In the genomic region with DNA sequence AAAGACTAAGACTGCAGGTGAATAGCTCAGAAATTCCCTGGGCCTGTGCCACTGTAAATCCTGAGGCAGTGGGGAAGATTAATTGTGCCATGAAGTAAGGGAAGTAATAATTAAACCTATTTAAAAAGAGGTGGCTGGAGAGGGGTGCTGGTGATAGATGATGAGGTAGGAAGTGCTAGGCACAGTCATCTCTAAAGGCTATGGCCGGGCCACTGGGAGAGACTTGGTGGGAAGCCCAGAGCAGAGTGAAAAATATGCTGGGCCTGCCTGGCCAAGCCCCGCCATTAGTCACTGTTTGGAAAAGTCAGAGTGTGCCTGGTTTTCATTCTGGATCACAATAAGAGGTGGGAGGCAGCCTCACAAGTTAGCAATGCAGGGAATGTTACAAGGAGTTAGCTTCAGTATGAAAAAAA, we compare ENCODE assay signal across 12 cellular contexts.
A peak's percentile ranks its signal among the peaks of the same experiment; 100 is the strongest.
DNase-seq lines count a peak whose midpoint lies in the region; ATAC-seq and TF ChIP-seq lines count a peak whose summit lies in the region.
"Had no signal": no experiment of that assay in that cellular context is flagged by ENCODE, and none has a peak within 500 bp of the region (broad histone marks: within the 10 kb centered on the region; RNA-seq: fewer than 3 reads in every experiment).

No MANE protein-coding gene starts in this region.

- H3K4me1 ChIP-seq in adrenal gland (replicated peaks in 1 of 2), result peaks cover 0 to 19% of the 10 kb centered on the region in 2 donors
- H3K4me1 ChIP-seq in heart left ventricle, result peaks cover 0 to 59% (median 22%) of the 10 kb centered on the region in 12 donors
- H3K4me1 ChIP-seq in Peyer's patch, result no peaks in the 10 kb centered on the region

- no peaks in the 10 kb centered on the region for H3K4me1 Mint-ChIP-seq in activated T-cell treated with anti-CD3 and anti-CD28 coated beads, Interleukin-2, amount 50 U/mL, for 4 hours (ENCODE audit: low read depth)

- H3K4me3 Mint-ChIP-seq in activated T-cell treated with anti-CD3 and anti-CD28 coated beads, Interleukin-2, amount 50 U/mL, for 4 hours, result no peak overlapping the region

- H3K36me3 Mint-ChIP-seq in activated T-cell treated with anti-CD3 and anti-CD28 coated beads, Interleukin-2, amount 50 U/mL, for 4 hours (ENCODE audit: insufficient read depth), result no peaks in the 10 kb centered on the region

- 57 to 86% (median 75%) methylated on average over 2 of the region's 2 CpGs for WGBS in adrenal gland, 4 donors
- WGBS in heart left ventricle, 4 donors, result 46 to 64% (median 58%) methylated on average over 2 of the region's 2 CpGs

- H3K36me3 ChIP-seq in adrenal gland (replicated peaks in 1 of 2) (no peaks in the 10 kb centered on the region), heart left ventricle (no peaks in the 10 kb centered on the region), Peyer's patch (no peaks in the 10 kb centered on the region)

- no peak overlapping the region for H3K4me3 ChIP-seq in adrenal gland
- H3K4me3 ChIP-seq in heart left ventricle, result no peak overlapping the region
- no peak overlapping the region for H3K4me3 ChIP-seq in retinal pigment epithelial cell (ENCODE audit: low read length)
- H3K4me3 ChIP-seq in Peyer's patch, result no peak overlapping the region

- no peak for TF ChIP-seq POLR2A in adrenal gland (IDR thresholded peaks at IDR 0.05)
- no peak for TF ChIP-seq POLR2A in heart left ventricle (IDR thresholded peaks at IDR 0.05)
- TF ChIP-seq POLR2A in Peyer's patch (IDR thresholded peaks at IDR 0.05), result no peak

- no peaks in the 10 kb centered on the region for H3K9me3 Mint-ChIP-seq in activated T-cell treated with anti-CD3 and anti-CD28 coated beads, Interleukin-2, amount 50 U/mL, for 4 hours

- H3K9me3 ChIP-seq in adrenal gland (replicated peaks in 1 of 3) (no peaks in the 10 kb centered on the region), heart left ventricle (no peaks in the 10 kb centered on the region), Peyer's patch (no peaks in the 10 kb centered on the region)

- no peak for TF ChIP-seq CTCF in adrenal gland (IDR thresholded peaks at IDR 0.05)
- no peak for TF ChIP-seq CTCF in heart left ventricle (IDR thresholded peaks at IDR 0.05)
- TF ChIP-seq CTCF in retinal pigment epithelial cell (conservative IDR thresholded peaks at IDR 0.05; ENCODE audit: low read depth, low read length), result no peak
- no peak for TF ChIP-seq CTCF in Peyer's patch (IDR thresholded peaks at IDR 0.05)

- H3K27ac ChIP-seq in adrenal gland (peak overlapping the region in 1 of 5 donors; percentile 27), heart left ventricle (peak overlapping the region in 8 of 12 donors; percentile 7 to 68 (median 43)), Peyer's patch (no peak overlapping the region)
- H3K27ac ChIP-seq: KMS-11 had no signal

- H3K27me3 ChIP-seq in adrenal gland (no peaks in the 10 kb centered on the region), heart left ventricle (no peaks in the 10 kb centered on the region), Peyer's patch (no peaks in the 10 kb centered on the region)

- ATAC-seq in heart left ventricle, result peak; percentile 31 to 85 (median 76)
- no peak for ATAC-seq in activated T-cell treated with anti-CD3 and anti-CD28 coated beads, Interleukin-2, amount 50 U/mL, for 4 hours

- H3K27me3 Mint-ChIP-seq in activated T-cell treated with anti-CD3 and anti-CD28 coated beads, Interleukin-2, amount 50 U/mL, for 4 hours (ENCODE audit: low read depth), result no peaks in the 10 kb centered on the region

- DNase-seq in GM04503 (ENCODE audit: low read depth), result peak; percentile 90
- DNase-seq in adrenal gland, result peak in 4 of 7 donors; percentile 13 to 40 (median 33)
- peak in 4 of 5 donors; percentile 27 to 62 (median 57) for DNase-seq in heart left ventricle
- peak; percentile 90 for DNase-seq in retinal pigment epithelial cell (ENCODE audit: low read depth)
- DNase-seq in CD1c-positive myeloid dendritic cell (ENCODE audit: extremely low spot score), result no peak
- DNase-seq in Peyer's patch, result no peak
- no peak for DNase-seq in nucleus accumbens (lab: John Stamatoyannopoulos, UW)
- DNase-seq in activated T-cell treated with anti-CD3 and anti-CD28 coated beads, Interleukin-2, amount 50 U/mL, for 4 hours, result no peak
- DNase-seq: retina; RPMI8226; stimulated activated naive CD4-positive, alpha-beta T cell treated with Interleukin-2 at 50 U/mL for 16 hours had no signal

- intact Hi-C loops in adrenal gland (cut with DNase I), result no loop called here
- intact Hi-C loops in heart left ventricle (cut with DNase I), result loop anchor here in 2 of 10 donors (10.0 kb wide), 3 partner anchors 119 to 479 kb away; no protein-coding TSS in a partner anchor

Comparison
In these comparisons a context has a peak if more than half of its experiments do, and no peak if none do; other contexts are left out.
1. DNase-seq: peak in GM04503 (single experiment), adrenal gland (4 of 7), heart left ventricle (4 of 5) and retinal pigment epithelial cell (single experiment); none in CD1c-positive myeloid dendritic cell (single experiment), Peyer's patch (0 of 3), nucleus accumbens (0 of 56) and activated T-cell treated with anti-CD3 and anti-CD28 coated beads, Interleukin-2, amount 50 U/mL, for 4 hours (single experiment).
2. H3K27ac ChIP-seq: peak in heart left ventricle (8 of 12); none in Peyer's patch (0 of 4).
3. ATAC-seq: peak in heart left ventricle (4 of 4); none in activated T-cell treated with anti-CD3 and anti-CD28 coated beads, Interleukin-2, amount 50 U/mL, for 4 hours (0 of 2).